Comparison of ENCODE assay signal across 8 cellular contexts in genomic region chr15:32651229-32651837, GRCh38. TPM values are rescaled to one million over a fixed set of nuclear protein-coding genes. Genes with fewer than 3 reads are reported as not detected.
A peak's percentile ranks its signal among the peaks of the same experiment; 100 is the strongest.
DNase-seq lines count a peak whose midpoint lies in the region; ATAC-seq, FAIRE-seq and TF ChIP-seq lines count a peak whose summit lies in the region.

No MANE protein-coding gene starts in this region.

- TF ChIP-seq CTCF in D721Med (IDR thresholded peaks at IDR 0.05; ENCODE audit: insufficient read depth, missing control alignments): peak; percentile 65
- peak; percentile 53 to 80 (median 72) for TF ChIP-seq CTCF in ascending aorta (IDR thresholded peaks at IDR 0.05)

- H3K36me3 ChIP-seq in ascending aorta: no peaks in the 10 kb centered on the region
- H3K36me3 ChIP-seq in iPS DF 6.9 (ENCODE audit: control insufficient read depth, insufficient read depth, low read length): no peaks in the 10 kb centered on the region

- H3K9me3 ChIP-seq in ascending aorta (no peaks in the 10 kb centered on the region), iPS DF 6.9 (ENCODE audit: control insufficient read depth, insufficient read depth, low read length) (no peaks in the 10 kb centered on the region)

- ATAC-seq in GM19351 (IDR thresholded peaks at IDR 0.05; ENCODE audit: unreplicated experiment) (peak; percentile 87), SK-N-SH treated with all-trans-retinoic acid at 6 μM for 48 hours (peak; percentile 95), HG02884 (IDR thresholded peaks at IDR 0.05; ENCODE audit: unreplicated experiment) (no peak)

- DNase-seq in D721Med (ENCODE audit: insufficient read length, low spot score): peak; percentile 49
- peak; percentile 36 for DNase-seq in HS-27A (ENCODE audit: low read depth)
- no peak for DNase-seq in ascending aorta (ENCODE audit: low spot score in 2 of 2)
- peak; percentile 67 for DNase-seq in iPS DF 6.9 (ENCODE audit: low read depth, low spot score)
- peak; percentile 63 for DNase-seq in stimulated activated CD4-positive, alpha-beta T cell treated with anti-CD3 and anti-CD28 coated beads, Interleukin-15, amount 100 ng/mL, for 24 hours

- no peak for FAIRE-seq in D721Med (lab: Jason Lieb, UNC)

- H3K4me1 ChIP-seq in ascending aorta: no peaks in the 10 kb centered on the region
- H3K4me1 ChIP-seq in iPS DF 6.9 (ENCODE audit: control insufficient read depth, insufficient read depth, low read length): peaks cover 5% of the 10 kb centered on the region; the same call in 1 of the 2 replicates

- intact Hi-C loops in ascending aorta (cut with DNase I): no loop called here

- WGBS in iPS DF 6.9 (ENCODE audit: insufficient coverage, insufficient read length): no CpG with 5 or more reads among the region's 6 CpGs

- no peak overlapping the region for H3K27ac ChIP-seq in ascending aorta
- H3K27ac ChIP-seq in iPS DF 6.9 (ENCODE audit: low read length): no peak overlapping the region

- H3K27me3 ChIP-seq in ascending aorta (no peaks in the 10 kb centered on the region), iPS DF 6.9 (ENCODE audit: control insufficient read depth, insufficient read depth, low read length) (no peaks in the 10 kb centered on the region)

- H3K4me3 ChIP-seq in ascending aorta (no peak overlapping the region), iPS DF 6.9 (ENCODE audit: low read length) (no peak overlapping the region)

TF ChIP-seq in SK-N-SH treated with all-trans-retinoic acid at 6 μM for 48 hours, 23 proteins besides CTCF, POLR2A, EP300 and RAD21:
- TF ChIP-seq ZFP30 (CRISPR knock-in tag; IDR thresholded peaks at IDR 0.05) (no peak), CSDC2 (CRISPR knock-in tag; IDR thresholded peaks at IDR 0.05) (no peak), OSR1 (CRISPR knock-in tag; IDR thresholded peaks at IDR 0.05) (no peak), BACH2 (CRISPR knock-in tag; IDR thresholded peaks at IDR 0.05; ENCODE audit: borderline replicate concordance) (no peak), TSHZ2 (CRISPR knock-in tag; IDR thresholded peaks at IDR 0.05) (no peak), TCF4 (CRISPR knock-in tag; IDR thresholded peaks at IDR 0.05; ENCODE audit: borderline replicate concordance) (no peak), CSRNP3 (CRISPR knock-in tag; IDR thresholded peaks at IDR 0.05) (no peak), ISL1 (CRISPR knock-in tag; IDR thresholded peaks at IDR 0.05) (no peak), POU6F1 (CRISPR knock-in tag; IDR thresholded peaks at IDR 0.05; ENCODE audit: borderline replicate concordance, low read depth) (no peak), ZNF565 (CRISPR knock-in tag; conservative IDR thresholded peaks at IDR 0.05; ENCODE audit: low read depth) (no peak), ARNTL (CRISPR knock-in tag; IDR thresholded peaks at IDR 0.05; ENCODE audit: borderline replicate concordance, low read depth) (no peak), CREB5 (CRISPR knock-in tag; IDR thresholded peaks at IDR 0.05; ENCODE audit: low read depth) (no peak)

RNA-seq across cellular contexts. Expression of gene SCG5, which starts 9.8 kb away (rescaled TPM):
- not detected for total RNA-seq in ascending aorta

RNA-seq across cellular contexts. Expression of gene ARHGAP11A, which starts 36.0 kb away (rescaled TPM):
- not detected for total RNA-seq in ascending aorta

RNA-seq across cellular contexts. Expression of gene GOLGA8N, which starts 58.1 kb away (rescaled TPM):
- 20.6 TPM for total RNA-seq in ascending aorta

Comparison
In these comparisons a context has a peak if more than half of its experiments do, and no peak if none do; other contexts are left out.
1. DNase-seq: peak in D721Med (single experiment), HS-27A (single experiment), iPS DF 6.9 (single experiment) and stimulated activated CD4-positive, alpha-beta T cell treated with anti-CD3 and anti-CD28 coated beads, Interleukin-15, amount 100 ng/mL, for 24 hours (single experiment); none in ascending aorta (0 of 2).